ENCODE assay signal across 9 cellular contexts in the genomic region with DNA sequence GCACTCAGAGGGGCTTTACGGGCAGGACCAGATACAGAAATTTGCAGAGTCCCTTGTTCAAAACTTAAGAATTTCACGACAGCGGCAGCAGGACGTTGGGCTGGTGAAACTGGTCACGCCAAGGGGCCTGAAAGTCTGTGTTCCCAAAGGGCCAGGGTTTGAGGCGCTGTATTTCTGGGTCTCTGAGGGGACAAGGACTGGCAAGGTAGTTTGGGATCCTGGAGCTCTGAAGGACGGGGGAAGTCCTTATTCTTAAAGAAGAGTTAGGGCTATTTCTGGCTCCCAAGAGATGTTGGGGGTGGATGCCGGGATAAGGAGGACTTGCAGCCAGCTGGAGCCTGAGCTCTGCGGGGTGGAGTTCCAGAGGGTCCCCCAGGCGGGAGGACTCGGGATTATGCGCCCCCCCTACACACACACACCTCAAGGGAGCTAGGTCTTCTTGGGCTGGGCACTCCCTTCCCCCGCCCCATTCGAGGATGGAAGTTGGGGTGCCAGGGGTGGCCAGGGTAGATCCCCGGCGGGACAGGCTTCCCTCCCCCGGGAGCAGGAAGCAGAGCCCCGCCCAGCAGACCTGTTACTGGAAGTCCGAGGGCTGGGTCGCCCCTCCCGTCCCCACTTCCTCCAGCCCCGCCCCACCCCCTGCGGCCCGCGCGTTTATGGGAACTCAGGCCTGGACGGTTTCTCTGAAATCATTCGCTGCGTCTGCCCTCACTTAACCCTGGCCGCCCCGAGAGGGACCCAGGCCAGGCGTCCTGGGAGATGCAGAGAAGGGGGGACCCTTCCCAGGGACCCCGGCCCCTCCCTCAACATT. TPM values are rescaled to one million over a fixed set of nuclear protein-coding genes. Genes with fewer than 3 reads are reported as not detected.
DNase-seq lines count a peak whose midpoint lies in the region; ATAC-seq and TF ChIP-seq lines count a peak whose summit lies in the region.
"Had no signal": no experiment of that assay in that cellular context is flagged by ENCODE, and none has a peak within 500 bp of the region (broad histone marks: within the 10 kb centered on the region; RNA-seq: fewer than 3 reads in every experiment).

No MANE protein-coding gene starts in this region.

- H3K4me3 Mint-ChIP-seq in activated naive CD8-positive, alpha-beta T cell treated with anti-CD3 and anti-CD28 coated beads, Interleukin-2, amount 50 U/mL, for 24 hours = peak overlapping the region; percentile 88

- H3K27me3 ChIP-seq in HL-60 (ENCODE audit: insufficient read depth, poor library complexity, severe bottlenecking) (no peaks in the 10 kb centered on the region), SU-DHL-6 (ENCODE audit: low read length) (no peaks in the 10 kb centered on the region), left ventricle myocardium inferior (ENCODE audit: low read depth) (no peaks in the 10 kb centered on the region)

- TF ChIP-seq CTCF in HL-60 (IDR thresholded peaks at IDR 0.05; ENCODE audit: insufficient read depth, low read length) = no peak
- TF ChIP-seq CTCF in SU-DHL-6 (IDR thresholded peaks at IDR 0.05; ENCODE audit: insufficient read depth, low read length, poor library complexity, severe bottlenecking) = no peak
- TF ChIP-seq CTCF in left ventricle myocardium inferior (IDR thresholded peaks at IDR 0.05; ENCODE audit: borderline replicate concordance) = no peak

- H3K4me1 ChIP-seq in left ventricle myocardium inferior = peaks cover 98% of the 10 kb centered on the region

- H3K4me1 Mint-ChIP-seq in activated naive CD8-positive, alpha-beta T cell treated with anti-CD3 and anti-CD28 coated beads, Interleukin-2, amount 50 U/mL, for 24 hours = peaks cover 59% of the 10 kb centered on the region

- peaks cover 26% of the 10 kb centered on the region for H3K36me3 Mint-ChIP-seq in activated naive CD8-positive, alpha-beta T cell treated with anti-CD3 and anti-CD28 coated beads, Interleukin-2, amount 50 U/mL, for 24 hours (ENCODE audit: low read depth)

- peak overlapping the region; percentile 100 for H3K4me2 ChIP-seq in SU-DHL-6 (ENCODE audit: low read depth, low read length, poor library complexity, severe bottlenecking)

- H3K9me3 Mint-ChIP-seq in activated naive CD8-positive, alpha-beta T cell treated with anti-CD3 and anti-CD28 coated beads, Interleukin-2, amount 50 U/mL, for 24 hours = no peaks in the 10 kb centered on the region

- peak overlapping the region; percentile 93 for H3K27ac Mint-ChIP-seq in activated naive CD8-positive, alpha-beta T cell treated with anti-CD3 and anti-CD28 coated beads, Interleukin-2, amount 50 U/mL, for 24 hours

- H3K79me2 ChIP-seq in SU-DHL-6 (ENCODE audit: insufficient read depth, low read length) = peaks cover 44% of the 10 kb centered on the region

- intact Hi-C loops in left ventricle myocardium inferior (cut with micrococcal nuclease) = no loop called here

- H3F3A ChIP-seq in SU-DHL-6 (ENCODE audit: insufficient read depth) = peaks cover 46% of the 10 kb centered on the region

- peak overlapping the region; percentile 97 for H3K9ac ChIP-seq in SU-DHL-6 (ENCODE audit: low read length)

- peak; percentile 25 for ATAC-seq in activated naive CD8-positive, alpha-beta T cell treated with anti-CD3 and anti-CD28 coated beads, Interleukin-2, amount 50 U/mL, for 24 hours
- ATAC-seq in HG03139 (IDR thresholded peaks at IDR 0.05; ENCODE audit: unreplicated experiment) = no peak

- DNase-seq in HL-60 (ENCODE audit: low read depth in 1 of 2, low spot score in 1 of 2) (peak; percentile 85 to 89), left ventricle myocardium inferior (peak; percentile 96), renal cortical epithelial cell (ENCODE audit: low read depth) (peak; percentile 77), NCI-H524 treated with DMSO at 0.1 percent for 48 hours (lab: John Stamatoyannopoulos, UW) (no peak)
- DNase-seq in activated naive CD8-positive, alpha-beta T cell treated with anti-CD3 and anti-CD28 coated beads, Interleukin-2, amount 50 U/mL, for 24 hours = peak; percentile 88

- no peaks in the 10 kb centered on the region for H3K36me3 ChIP-seq in SU-DHL-6 (ENCODE audit: low read length)
- peaks cover 54% of the 10 kb centered on the region for H3K36me3 ChIP-seq in left ventricle myocardium inferior

- H4K20me1 ChIP-seq in SU-DHL-6 (ENCODE audit: low read depth, low read length) = peaks cover 4% of the 10 kb centered on the region

- H3K9me3 ChIP-seq in SU-DHL-6 (ENCODE audit: insufficient read depth, low read length) = no peaks in the 10 kb centered on the region
- no peaks in the 10 kb centered on the region for H3K9me3 ChIP-seq in left ventricle myocardium inferior (replicated peaks)

- peak overlapping the region; percentile 74 for H3K4me3 ChIP-seq in GM08714 (ENCODE audit: low read length)
- H3K4me3 ChIP-seq in HL-60 (replicated peaks; ENCODE audit: insufficient read depth, low read length) = peak overlapping the region; percentile 39
- H3K4me3 ChIP-seq in SU-DHL-6 (ENCODE audit: insufficient read depth, low read length, poor library complexity, severe bottlenecking) = peak overlapping the region; percentile 68
- peak overlapping the region; percentile 73 for H3K4me3 ChIP-seq in left ventricle myocardium inferior

- H3K27ac ChIP-seq in HL-60 (replicated peaks) (peak overlapping the region; percentile 85), SU-DHL-6 (ENCODE audit: low read depth, low read length) (peak overlapping the region; percentile 99), left ventricle myocardium inferior (replicated peaks) (peak overlapping the region; percentile 98)

- no peak overlapping the region for H2AFZ ChIP-seq in SU-DHL-6 (ENCODE audit: low read depth, low read length, severe bottlenecking)

- H3K9me2 ChIP-seq in SU-DHL-6 (replicated peaks; ENCODE audit: insufficient read depth, low read length) = no peaks in the 10 kb centered on the region

- H3K27me3 Mint-ChIP-seq in activated naive CD8-positive, alpha-beta T cell treated with anti-CD3 and anti-CD28 coated beads, Interleukin-2, amount 50 U/mL, for 24 hours = peaks cover 2% of the 10 kb centered on the region

RNA-seq across cellular contexts. Expression of gene BCL3, which starts 5.6 kb away (rescaled TPM):
- total RNA-seq in left ventricle myocardium inferior (15.0 TPM), renal cortical epithelial cell (2.3 and 10.8 TPM in 2 replicates)

RNA-seq across cellular contexts. Expression of gene CBLC, which starts 23.6 kb away (rescaled TPM):
- total RNA-seq in left ventricle myocardium inferior (not detected), renal cortical epithelial cell (2.4 and 23.1 TPM in 2 replicates)
- total RNA-seq: subcutaneous adipose tissue had no signal

RNA-seq across cellular contexts. Expression of gene BCAM, which starts 54.8 kb away (rescaled TPM):
- 91.9 TPM for total RNA-seq in left ventricle myocardium inferior
- total RNA-seq in renal cortical epithelial cell = 7.5 and 186 TPM in 2 replicates

RNA-seq across cellular contexts. Expression of gene CEACAM16, which starts 55.2 kb away (rescaled TPM):
- total RNA-seq in left ventricle myocardium inferior (not detected), renal cortical epithelial cell (not detected in 2 replicates)
- total RNA-seq: subcutaneous adipose tissue had no signal
